13 cellular contexts compared by ENCODE assay signal in the genomic region with DNA sequence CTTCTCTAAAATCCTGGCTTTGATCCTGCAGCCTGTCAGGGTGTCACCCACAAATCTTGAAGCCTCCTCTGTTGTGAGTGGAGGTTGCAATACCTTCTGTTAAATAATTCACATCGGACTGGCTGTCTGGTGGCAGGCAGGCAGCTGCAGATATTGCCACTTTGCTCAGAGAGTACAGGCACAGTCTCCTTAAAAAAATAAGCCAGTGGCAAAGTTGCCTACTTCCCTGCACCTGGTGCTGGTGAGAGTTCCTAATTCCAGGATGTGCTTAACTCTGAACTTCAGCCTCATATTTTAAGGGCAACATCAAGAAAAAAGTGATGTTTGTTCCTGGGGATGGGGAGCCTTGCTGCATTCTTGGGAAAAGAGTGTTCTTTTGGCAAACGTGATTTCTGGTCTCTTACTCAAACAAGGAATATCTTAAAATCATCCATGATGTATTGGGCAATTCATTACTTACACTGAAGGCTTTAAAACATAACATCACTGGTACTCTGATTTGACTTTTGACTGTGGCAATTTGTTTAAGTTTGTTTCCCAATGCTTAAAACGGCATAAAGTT.
A peak's percentile ranks its signal among the peaks of the same experiment; 100 is the strongest.
DNase-seq lines count a peak whose midpoint lies in the region; ATAC-seq, FAIRE-seq and TF ChIP-seq lines count a peak whose summit lies in the region.
"Had no signal": no experiment of that assay in that cellular context is flagged by ENCODE, and none has a peak within 500 bp of the region (broad histone marks: within the 10 kb centered on the region; RNA-seq: fewer than 3 reads in every experiment).

No MANE protein-coding gene starts in this region.

- peak; percentile 62 for ATAC-seq in Panc1
- peak; percentile 5 for ATAC-seq in foreskin keratinocyte
- ATAC-seq in omental fat pad (ENCODE audit: low FRiP score): peak; percentile 60
- no peak for ATAC-seq in HG02571 (IDR thresholded peaks at IDR 0.05; ENCODE audit: unreplicated experiment)
- ATAC-seq in left lobe of liver: no peak

- peak overlapping the region; percentile 67 for H3K27ac Mint-ChIP-seq in Calu3 (ENCODE audit: unreplicated experiment)

- in situ Hi-C loops in Panc1 (cut with HindIII; ENCODE audit: low pct_unique_long_range_greater_than_20kb, low sequenced_read_pairs): no loop called here

- CTCF ChIA-PET in Calu3 (lab: Charles Lee): interaction anchor here (0.7 kb wide), 1 partner anchor 11 kb away, joined by 3 read pairs; no protein-coding TSS in a partner anchor
- CTCF ChIA-PET in Panc1 (lab: Charles Lee): no interaction called here

- FAIRE-seq in GM19239 (lab: Jason Lieb, UNC): no peak
- FAIRE-seq: H54, TTC549 had no signal

- DNase-seq in Calu3 (no peak), Panc1 (ENCODE audit: low read depth, low spot score) (no peak), foreskin keratinocyte (no peak), omental fat pad (ENCODE audit: low spot score) (no peak), GM19239 (ENCODE audit: insufficient read length, low spot score) (no peak), T-helper 2 cell (no peak), left lobe of liver (ENCODE audit: low spot score) (no peak)
- DNase-seq: activated effector memory CD4-positive, alpha-beta T cell treated with anti-CD3 and anti-CD28 coated beads, Interleukin-2, amount 50 U/mL, for 16 hours; NCI-H1436; Right ventricle myocardium superior had no signal

- no peak overlapping the region for H3K4me3 Mint-ChIP-seq in Calu3 (ENCODE audit: low read depth, unreplicated experiment)

- H3K9me3 ChIP-seq in Panc1 (ENCODE audit: control insufficient read depth, insufficient read depth, low read depth, low read length): no peaks in the 10 kb centered on the region

- H3K36me3 ChIP-seq in Panc1 (ENCODE audit: control insufficient read depth, insufficient read depth, low read length): no peaks in the 10 kb centered on the region

- H3K4me3 ChIP-seq in Panc1 (ENCODE audit: low read depth in 2 of 2, low read length in 2 of 2): peak overlapping the region in 1 of 2 experiments; percentile 58; a peak in 2 of 4 replicates

- no peaks in the 10 kb centered on the region for H3K27me3 Mint-ChIP-seq in Calu3 (ENCODE audit: unreplicated experiment)

- POLR2A ChIA-PET in Panc1 (lab: Charles Lee): no interaction called here

- H3K9me3 Mint-ChIP-seq in Calu3 (ENCODE audit: low read depth, unreplicated experiment): no peaks in the 10 kb centered on the region

- intact Hi-C loops in Calu3 (cut with micrococcal nuclease; ENCODE audit: unreplicated experiment): no loop called here
- intact Hi-C loops in Panc1 (cut with micrococcal nuclease; ENCODE audit: unreplicated experiment): no loop called here

- BruUV-seq in Calu3 (replicated peaks; lab: Mats Ljungman, UMichigan): no TSS peak
- no TSS peak for BruUV-seq in Panc1 (replicated peaks; lab: Mats Ljungman, UMichigan)

- TF ChIP-seq CTCF in Calu3 (IDR thresholded peaks at IDR 0.05; ENCODE audit: unreplicated experiment) (no peak), Panc1 (IDR thresholded peaks at IDR 0.05) (no peak), foreskin keratinocyte (conservative IDR thresholded peaks at IDR 0.05) (no peak), omental fat pad (IDR thresholded peaks at IDR 0.05) (no peak)

- no peaks in the 10 kb centered on the region for H3K27me3 ChIP-seq in Panc1 (ENCODE audit: control insufficient read depth, insufficient read depth, low read length)
- no peaks in the 10 kb centered on the region for H3K27me3 ChIP-seq in foreskin keratinocyte

- H3K27ac ChIP-seq in Panc1 (ENCODE audit: low read length) (peak overlapping the region; percentile 87), foreskin keratinocyte (no peak overlapping the region)

- H3K4me1 ChIP-seq in Panc1 (ENCODE audit: control insufficient read depth, insufficient read depth, low read length) (peaks cover 30% of the 10 kb centered on the region), foreskin keratinocyte (peaks cover 16% of the 10 kb centered on the region)

- no peaks in the 10 kb centered on the region for H3K36me3 Mint-ChIP-seq in Calu3 (ENCODE audit: insufficient read depth, unreplicated experiment)

- peaks cover 22% of the 10 kb centered on the region for H3K4me1 Mint-ChIP-seq in Calu3 (ENCODE audit: low read depth, unreplicated experiment)

Comparison
In these comparisons a context has a peak if more than half of its experiments do, and no peak if none do; other contexts are left out.
1. ATAC-seq: peak in Panc1 (single experiment), foreskin keratinocyte (single experiment) and omental fat pad (single experiment); none in HG02571 (single experiment) and left lobe of liver (single experiment).